In the genomic region with DNA sequence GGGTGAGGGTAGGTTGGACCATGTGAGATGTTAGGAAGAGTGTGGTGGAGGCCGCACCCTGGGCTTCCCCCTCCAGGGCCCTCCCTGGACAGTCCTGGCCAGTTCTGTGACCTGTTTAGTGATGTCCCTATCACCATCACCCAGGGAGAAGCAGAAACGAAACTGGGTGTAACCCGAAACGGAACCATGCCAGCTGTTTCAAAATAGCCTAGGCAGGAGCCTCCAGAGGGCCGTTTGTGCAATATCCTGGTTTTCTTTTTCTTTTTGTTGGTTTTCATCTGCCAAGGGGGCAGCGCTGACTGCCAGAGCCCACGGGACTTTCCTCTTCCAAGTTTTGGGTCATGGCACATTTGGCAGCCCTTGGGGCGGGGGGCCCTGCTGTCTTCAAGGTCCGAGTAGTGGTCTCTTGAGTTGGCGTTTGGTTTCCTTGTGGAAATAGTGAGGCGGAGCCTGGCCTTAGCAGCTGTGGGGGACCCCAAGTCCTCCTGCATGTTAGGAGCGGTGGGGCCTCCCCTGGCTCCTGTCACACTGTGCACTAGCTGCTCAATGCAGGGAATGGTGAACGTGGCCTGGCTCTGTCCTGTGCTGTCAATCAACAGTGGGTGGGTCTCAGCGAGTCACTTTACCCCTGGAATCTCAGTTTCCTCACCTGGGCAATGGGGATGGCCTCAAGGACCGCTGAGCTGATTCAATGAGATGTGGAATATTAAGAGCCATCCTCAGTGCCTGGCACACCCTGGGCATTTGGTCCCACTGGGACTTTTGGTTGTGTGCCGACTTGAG, we compare ENCODE assay signal across 10 cellular contexts.
DNase-seq lines count a peak whose midpoint lies in the region; ATAC-seq and TF ChIP-seq lines count a peak whose summit lies in the region.
"Had no signal": no experiment of that assay in that cellular context is flagged by ENCODE, and none has a peak within 500 bp of the region (broad histone marks: within the 10 kb centered on the region; RNA-seq: fewer than 3 reads in every experiment).

No MANE protein-coding gene starts in this region.

- peaks cover 2% of the 10 kb centered on the region for H3K79me1 ChIP-seq in mesenchymal stem cell (replicated peaks; ENCODE audit: low read length, poor library complexity, severe bottlenecking)

- no peak overlapping the region for H2BK12ac ChIP-seq in mesenchymal stem cell (ENCODE audit: low read length in 2 of 2)

- TF ChIP-seq EP300 in tibial nerve (IDR thresholded peaks at IDR 0.05), result peak; percentile 79 to 85

- no peak overlapping the region for H2BK15ac ChIP-seq in mesenchymal stem cell (ENCODE audit: low read depth, poor library complexity, severe bottlenecking)

- DNase-seq in MV-4-11 (lab: John Stamatoyannopoulos, UW) (peak; percentile 94), coronary artery (ENCODE audit: low spot score) (peak; percentile 94), mesenchymal stem cell (no peak), tibial nerve (ENCODE audit: low spot score in 2 of 2) (peak; percentile 53 to 81), NCI-H345 treated with DMSO at 0.1 percent for 48 hours (lab: John Stamatoyannopoulos, UW; ENCODE audit: unreplicated experiment) (no peak)
- DNase-seq: NCI-H2107, T-helper 2 cell had no signal

- H4K8ac ChIP-seq in mesenchymal stem cell (ENCODE audit: low read length), result no peak overlapping the region

- H3K4me1 ChIP-seq in mesenchymal stem cell (ENCODE audit: control insufficient read depth, insufficient read depth, low read depth, low read length) (peaks cover 15% of the 10 kb centered on the region), tibial nerve (peaks cover 0 to 44% (median 6%) of the 10 kb centered on the region in 4 donors)

- no peak overlapping the region for H2BK5ac ChIP-seq in mesenchymal stem cell (ENCODE audit: low read depth, low read length, poor library complexity, severe bottlenecking)

- peak overlapping the region; percentile 40 for H3K4me3 ChIP-seq in coronary artery
- H3K4me3 ChIP-seq in mesenchymal stem cell (ENCODE audit: insufficient read depth in 1 of 2, low read depth in 1 of 2, low read length in 2 of 2), result no peak overlapping the region
- no peak overlapping the region for H3K4me3 ChIP-seq in tibial nerve

- H3K9ac ChIP-seq in mesenchymal stem cell (ENCODE audit: low read length), result peak overlapping the region; percentile 21

- no peak overlapping the region for H4K91ac ChIP-seq in mesenchymal stem cell (ENCODE audit: low read length)

- H3K36me3 ChIP-seq in mesenchymal stem cell (ENCODE audit: control insufficient read depth in 1 of 2, insufficient read depth in 2 of 2, low read depth in 1 of 2, low read length in 2 of 2), result peaks cover 31 to 71% of the 10 kb centered on the region in 2 experiments
- H3K36me3 ChIP-seq in tibial nerve, result peaks cover 3 to 92% (median 18%) of the 10 kb centered on the region in 3 donors

- TF ChIP-seq POLR2A in tibial nerve (IDR thresholded peaks at IDR 0.05), result no peak

- H3K9me3 ChIP-seq in mesenchymal stem cell (ENCODE audit: control insufficient read depth, low read length) (no peaks in the 10 kb centered on the region), tibial nerve (no peaks in the 10 kb centered on the region)

- no peak for TF ChIP-seq CTCF in coronary artery (IDR thresholded peaks at IDR 0.05)
- no peak for TF ChIP-seq CTCF in tibial nerve (IDR thresholded peaks at IDR 0.05)

- no peak overlapping the region for H3K14ac ChIP-seq in mesenchymal stem cell (ENCODE audit: low read length in 2 of 2)

- H3K27ac ChIP-seq in coronary artery (peak overlapping the region; percentile 95 to 98), mesenchymal stem cell (ENCODE audit: low read length, poor library complexity, severe bottlenecking) (no peak overlapping the region), tibial nerve (peak overlapping the region in 3 of 4 donors; percentile 52 to 82 (median 76))

- H2AFZ ChIP-seq in mesenchymal stem cell (ENCODE audit: low read depth, low read length), result no peak overlapping the region

- H3K4ac ChIP-seq in mesenchymal stem cell (ENCODE audit: low read depth in 1 of 2, low read length in 2 of 2), result no peak overlapping the region

- H2AK5ac ChIP-seq in mesenchymal stem cell (ENCODE audit: low read length, severe bottlenecking), result no peak overlapping the region

- H3K27me3 ChIP-seq in mesenchymal stem cell (ENCODE audit: control insufficient read depth in 1 of 2, insufficient read depth in 1 of 2, low read length in 2 of 2), result no peaks in the 10 kb centered on the region
- no peaks in the 10 kb centered on the region for H3K27me3 ChIP-seq in tibial nerve

- ATAC-seq in HG02840 (IDR thresholded peaks at IDR 0.05; ENCODE audit: low FRiP score, unreplicated experiment), result no peak
- no peak for ATAC-seq in GM19467 (IDR thresholded peaks at IDR 0.05; ENCODE audit: unreplicated experiment)
- no peak for ATAC-seq in GM21786 (IDR thresholded peaks at IDR 0.05; ENCODE audit: unreplicated experiment)

- H2BK120ac ChIP-seq in mesenchymal stem cell (ENCODE audit: low read depth, low read length), result no peak overlapping the region

- H3K18ac ChIP-seq in mesenchymal stem cell (ENCODE audit: low read depth in 1 of 2, low read length in 2 of 2), result no peak overlapping the region

- H3K23ac ChIP-seq in mesenchymal stem cell (ENCODE audit: low read length in 2 of 2), result no peak overlapping the region

- no peak overlapping the region for H3K4me2 ChIP-seq in mesenchymal stem cell (ENCODE audit: low read length, poor library complexity, severe bottlenecking)

- 91% methylated on average over 16 of the region's 16 CpGs for whole genome bisulfite sequencing in mesenchymal stem cell
- 70 to 72% methylated on average over 16 of the region's 16 CpGs for WGBS in tibial nerve, 2 donors

Comparison
In these comparisons a context has a peak if more than half of its experiments do, and no peak if none do; other contexts are left out.
1. DNase-seq: peak in MV-4-11 (single experiment), coronary artery (single experiment) and tibial nerve (2 of 2); none in mesenchymal stem cell (single experiment) and NCI-H345 treated with DMSO at 0.1 percent for 48 hours (single experiment).